In genomic region chr5:107936532-107936931, GRCh38 we compare ENCODE assay signal across 18 cellular contexts.
DNase-seq lines count a peak whose midpoint lies in the region; ATAC-seq, FAIRE-seq and TF ChIP-seq lines count a peak whose summit lies in the region.
"Had no signal": no experiment of that assay in that cellular context is flagged by ENCODE, and none has a peak within 500 bp of the region (broad histone marks: within the 10 kb centered on the region; RNA-seq: fewer than 3 reads in every experiment).

No MANE protein-coding gene starts in this region.

- H3K27me3 Mint-ChIP-seq in GM23338 (ENCODE audit: insufficient read depth, low read depth, poor library complexity) = peaks cover 2% of the 10 kb centered on the region
- no peaks in the 10 kb centered on the region for H3K27me3 Mint-ChIP-seq in H9 (ENCODE audit: low read depth)
- H3K27me3 Mint-ChIP-seq in endothelial cell (ENCODE audit: unreplicated experiment) = peaks cover 3% of the 10 kb centered on the region
- H3K27me3 Mint-ChIP-seq: CD4-positive, CD25-positive, alpha-beta regulatory T cell had no signal

- no peak for TF ChIP-seq CTCF in GM23338 (conservative IDR thresholded peaks at IDR 0.05; ENCODE audit: low read depth in 2 of 2)
- no peak for TF ChIP-seq CTCF in H9 (conservative IDR thresholded peaks at IDR 0.05)
- no peak for TF ChIP-seq CTCF in H1 (IDR thresholded peaks at IDR 0.05; ENCODE audit: control extremely low read depth in 1 of 3, insufficient read depth in 1 of 3, low read depth in 1 of 3, low read length in 3 of 3)
- TF ChIP-seq CTCF in neural cell (IDR thresholded peaks at IDR 0.05; ENCODE audit: poor library complexity, severe bottlenecking) = no peak
- TF ChIP-seq CTCF in omental fat pad (IDR thresholded peaks at IDR 0.05) = no peak
- no peak for TF ChIP-seq CTCF in endothelial cell (IDR thresholded peaks at IDR 0.05; ENCODE audit: unreplicated experiment)

- H3K14ac ChIP-seq in H9 (ENCODE audit: insufficient read depth, low read length) (no peak overlapping the region), H1 (ENCODE audit: insufficient read length) (no peak overlapping the region)

- no peak overlapping the region for H2BK12ac ChIP-seq in H9 (ENCODE audit: insufficient read length, low read depth, low read length)
- no peak overlapping the region for H2BK12ac ChIP-seq in H1 (ENCODE audit: low read depth, low read length)

- H3K4me3 Mint-ChIP-seq in GM23338 = no peak overlapping the region
- H3K4me3 Mint-ChIP-seq in H9 = no peak overlapping the region
- no peak overlapping the region for H3K4me3 Mint-ChIP-seq in endothelial cell (ENCODE audit: unreplicated experiment)
- H3K4me3 Mint-ChIP-seq: CD4-positive, CD25-positive, alpha-beta regulatory T cell had no signal

- H3K9me2 ChIP-seq in GM23338 (ENCODE audit: insufficient read depth) (no peaks in the 10 kb centered on the region), neural cell (ENCODE audit: insufficient read depth, low read length) (no peaks in the 10 kb centered on the region)

- FAIRE-seq in H1 (lab: Jason Lieb, UNC) = peak; percentile 42
- FAIRE-seq: A204.1, GM12892, GM18507 had no signal

- TF ChIP-seq RAD21 in H1 (IDR thresholded peaks at IDR 0.05 in 1 of 2, conservative IDR thresholded peaks at IDR 0.05 in 1 of 2; ENCODE audit: low read depth in 2 of 2, low read length in 2 of 2) (no peak), neural cell (conservative IDR thresholded peaks at IDR 0.05) (no peak)

- H3F3A ChIP-seq in GM23338 (replicated peaks; ENCODE audit: low read depth) = no peaks in the 10 kb centered on the region
- H3F3A ChIP-seq in neural cell (ENCODE audit: insufficient read depth, low read length, poor library complexity, severe bottlenecking) = no peaks in the 10 kb centered on the region

- H4K5ac ChIP-seq in H9 (ENCODE audit: insufficient read length, low read depth, low read length) (no peak overlapping the region), H1 (ENCODE audit: insufficient read length, low read depth, low read length) (no peak overlapping the region)

- CTCF ChIA-PET in H1 (lab: Charles Lee; ENCODE audit: partially characterized antibody) = no interaction called here

- H2BK15ac ChIP-seq in H9 (ENCODE audit: low read depth, low read length) = no peak overlapping the region
- H2BK15ac ChIP-seq in H1 (ENCODE audit: low read length) = no peak overlapping the region

- H3T11ph ChIP-seq in H9 (ENCODE audit: low read length) = no peak overlapping the region

- no peaks in the 10 kb centered on the region for H3K9me3 Mint-ChIP-seq in GM23338
- no peaks in the 10 kb centered on the region for H3K9me3 Mint-ChIP-seq in H9
- H3K9me3 Mint-ChIP-seq in endothelial cell (ENCODE audit: unreplicated experiment) = no peaks in the 10 kb centered on the region

- H3K56ac ChIP-seq in H9 (ENCODE audit: insufficient read length, low read depth, low read length) = no peak overlapping the region
- no peak overlapping the region for H3K56ac ChIP-seq in H1 (replicated peaks; ENCODE audit: insufficient read length, low read depth, low read length)

- H3K9me3 ChIP-seq in H9 (ENCODE audit: control insufficient read depth, low read depth, low read length) (no peaks in the 10 kb centered on the region), H1 (ENCODE audit: insufficient read depth in 2 of 2, low read depth in 1 of 2, low read length in 1 of 2) (no peaks in the 10 kb centered on the region), neural cell (ENCODE audit: low read length) (no peaks in the 10 kb centered on the region)
- H3K9me3 ChIP-seq: BE2C, Caco-2, HAP-1 had no signal

- H3K9ac ChIP-seq in H9 (ENCODE audit: extremely low read depth, insufficient read length, low read length) (no peak overlapping the region), H1 (replicated peaks in 1 of 4; ENCODE audit: extremely low read depth in 1 of 4, low read depth in 3 of 4, low read length in 3 of 4) (no peak overlapping the region), neural cell (ENCODE audit: low read length) (peak overlapping the region; percentile 43)

- H4K91ac ChIP-seq in H9 (ENCODE audit: insufficient read length, low read depth, low read length) (no peak overlapping the region), H1 (replicated peaks; ENCODE audit: insufficient read length, low read length) (no peak overlapping the region)

- H3K4me3 ChIP-seq in GM23338 (no peak overlapping the region), H1 (ENCODE audit: extremely low read depth in 1 of 4, insufficient read depth in 2 of 4, low read depth in 3 of 4, low read length in 4 of 4) (no peak overlapping the region), neural cell (ENCODE audit: low read length) (peak overlapping the region; percentile 35)
- H3K4me3 ChIP-seq: HAP-1 had no signal

- no CpG with 5 or more reads among the region's 1 CpG for WGBS in H9 (ENCODE audit: extremely low coverage, insufficient read length, low lambda C conversion rate)
- 78% methylated on average over 1 of the region's 1 CpG; no CpG with 5 or more reads in 1 of the 2 experiments for WGBS in H1 (ENCODE audit: extremely low coverage in 1 of 2, insufficient coverage in 1 of 2, insufficient read length in 1 of 2, insufficient replicate concordance in 2 of 2, low coverage in 1 of 2, low lambda C conversion rate in 2 of 2, missing lambda C conversion rate in 1 of 2), 2 experiments

- H4K8ac ChIP-seq in H9 (replicated peaks; ENCODE audit: insufficient read length, low read depth, low read length) (no peak overlapping the region), H1 (ENCODE audit: extremely low read depth, insufficient read depth, low read length) (no peak overlapping the region)

- no peak overlapping the region for H2BK120ac ChIP-seq in H9 (ENCODE audit: low read depth, low read length, poor library complexity, severe bottlenecking)
- no peak overlapping the region for H2BK120ac ChIP-seq in H1 (replicated peaks; ENCODE audit: low read depth, low read length)

- H3K36me3 ChIP-seq in GM23338 (ENCODE audit: insufficient read depth) (no peaks in the 10 kb centered on the region), H1 (ENCODE audit: control insufficient read depth in 2 of 4, insufficient read depth in 4 of 4, low read length in 3 of 4) (no peaks in the 10 kb centered on the region), neural cell (ENCODE audit: insufficient read depth, low read length) (no peaks in the 10 kb centered on the region)
- H3K36me3 ChIP-seq: BE2C, HAP-1 had no signal

- H3K4me1 ChIP-seq in GM23338 (ENCODE audit: insufficient read depth) = peaks cover 48% of the 10 kb centered on the region
- peaks cover 2% of the 10 kb centered on the region; the same call in 1 of the 2 replicates for H3K4me1 ChIP-seq in H9 (ENCODE audit: insufficient read depth, low read length)
- peaks cover 0 to 22% (median 9%) of the 10 kb centered on the region in 4 experiments; a peak in 3 of 7 replicates for H3K4me1 ChIP-seq in H1 (replicated peaks in 1 of 4; ENCODE audit: control insufficient read depth in 3 of 4, insufficient read depth in 4 of 4, low read length in 3 of 4)

- H3K4me2 ChIP-seq in GM23338 = no peak overlapping the region
- no peak overlapping the region for H3K4me2 ChIP-seq in H9 (ENCODE audit: insufficient read depth, insufficient read length, low read length)
- no peak overlapping the region for H3K4me2 ChIP-seq in H1 (ENCODE audit: insufficient read depth in 1 of 2, low read depth in 2 of 2, low read length in 2 of 2)
- peak overlapping the region; percentile 27 for H3K4me2 ChIP-seq in neural cell (ENCODE audit: low read length)

- H3K36me3 Mint-ChIP-seq in GM23338 (ENCODE audit: low read depth) = no peaks in the 10 kb centered on the region
- no peaks in the 10 kb centered on the region for H3K36me3 Mint-ChIP-seq in H9 (ENCODE audit: insufficient read depth in 1 of 3, low read depth in 3 of 3)
- H3K36me3 Mint-ChIP-seq in endothelial cell (ENCODE audit: low read depth, unreplicated experiment) = no peaks in the 10 kb centered on the region

- no peak overlapping the region for H2AFZ ChIP-seq in GM23338
- H2AFZ ChIP-seq in H9 (ENCODE audit: low read length) = no peak overlapping the region
- no peak overlapping the region for H2AFZ ChIP-seq in H1 (ENCODE audit: low read length)
- no peak overlapping the region for H2AFZ ChIP-seq in neural cell (ENCODE audit: low read depth, low read length)

- POLR2A ChIA-PET in H1 (lab: Charles Lee; ENCODE audit: partially characterized antibody) = no interaction called here

- ATAC-seq in GM23338 (no peak; the same call in 2 of the 3 replicates), omental fat pad (ENCODE audit: low FRiP score) (no peak), GM18511 (IDR thresholded peaks at IDR 0.05; ENCODE audit: unreplicated experiment) (no peak)

- H3K27ac Mint-ChIP-seq in GM23338 (peak overlapping the region; percentile 19; the same call in 1 of the 2 replicates), H9 (peak overlapping the region; percentile 9 to 67 (median 16); a peak in 5 of 7 replicates), endothelial cell (ENCODE audit: unreplicated experiment) (no peak overlapping the region)
- H3K27ac Mint-ChIP-seq: CD4-positive, CD25-positive, alpha-beta regulatory T cell had no signal

- no peak for TF ChIP-seq EP300 in H1 (IDR thresholded peaks at IDR 0.05; ENCODE audit: borderline replicate concordance in 1 of 2, low read depth in 2 of 2, low read length in 2 of 2)
- no peak for TF ChIP-seq EP300 in neural cell (conservative IDR thresholded peaks at IDR 0.05; ENCODE audit: poor library complexity, severe bottlenecking)

- DNase-seq in GM23338 (ENCODE audit: low spot score) = no peak
- no peak for DNase-seq in H9
- no peak for DNase-seq in H1 (ENCODE audit: low read depth in 1 of 2, low spot score in 2 of 2)
- no peak for DNase-seq in omental fat pad (ENCODE audit: low spot score)
- no peak for DNase-seq in mucosa of gallbladder (ENCODE audit: low spot score)
- no peak for DNase-seq in endothelial cell (ENCODE audit: low spot score)
- DNase-seq: ACHN; BE2C; C1 segment of cervical spinal cord; Caco-2; CD4-positive, CD25-positive, alpha-beta regulatory T cell; GOT3 had no signal

- H3K79me2 ChIP-seq in GM23338 (replicated peaks; ENCODE audit: insufficient read depth) = no peaks in the 10 kb centered on the region
- no peaks in the 10 kb centered on the region for H3K79me2 ChIP-seq in H9 (ENCODE audit: insufficient read depth, low read length)
- H3K79me2 ChIP-seq in H1 (ENCODE audit: control insufficient read depth in 1 of 2, insufficient read depth in 2 of 2, low read length in 2 of 2) = no peaks in the 10 kb centered on the region
- H3K79me2 ChIP-seq in neural cell (replicated peaks; ENCODE audit: insufficient read depth, low read length) = no peaks in the 10 kb centered on the region

- H2AK5ac ChIP-seq in H9 (ENCODE audit: insufficient read length, low read length) = no peak overlapping the region
- no peak overlapping the region for H2AK5ac ChIP-seq in H1 (ENCODE audit: low read depth, low read length)

- H4K20me1 ChIP-seq in GM23338 (replicated peaks; ENCODE audit: insufficient read depth) (no peaks in the 10 kb centered on the region), H9 (ENCODE audit: control insufficient read depth, insufficient read depth, insufficient read length) (no peaks in the 10 kb centered on the region), H1 (replicated peaks in 1 of 2; ENCODE audit: control insufficient read depth in 1 of 2, insufficient read depth in 2 of 2, low read length in 2 of 2) (no peaks in the 10 kb centered on the region), neural cell (ENCODE audit: insufficient read depth) (no peaks in the 10 kb centered on the region)

- H3K79me1 ChIP-seq in H9 (ENCODE audit: insufficient read depth, low read depth, low read length, poor library complexity, severe bottlenecking) (no peaks in the 10 kb centered on the region), H1 (ENCODE audit: low read depth, low read length) (no peaks in the 10 kb centered on the region)

- H3K23me2 ChIP-seq in H9 (ENCODE audit: insufficient read length, low read depth, low read length, poor library complexity, severe bottlenecking) (no peaks in the 10 kb centered on the region), H1 (ENCODE audit: low read depth, low read length) (no peaks in the 10 kb centered on the region)

- no peak overlapping the region for H3K23ac ChIP-seq in H9 (ENCODE audit: insufficient read length, low read depth, low read length)
- no peak overlapping the region for H3K23ac ChIP-seq in H1 (ENCODE audit: insufficient read length)

- H2BK20ac ChIP-seq in H9 (ENCODE audit: low read depth, low read length, poor library complexity, severe bottlenecking) = no peak overlapping the region
- H2BK20ac ChIP-seq in H1 (ENCODE audit: low read length) = no peak overlapping the region

- no peak for TF ChIP-seq POLR2A in H1 (IDR thresholded peaks at IDR 0.05; ENCODE audit: control extremely low read depth in 1 of 2, low read depth in 2 of 2, low read length in 2 of 2)

- H3K4me1 Mint-ChIP-seq in GM23338 = peaks cover 41% of the 10 kb centered on the region
- H3K4me1 Mint-ChIP-seq in H9 = peaks cover 51 to 61% of the 10 kb centered on the region in 2 experiments
- peaks cover 4% of the 10 kb centered on the region for H3K4me1 Mint-ChIP-seq in endothelial cell (ENCODE audit: unreplicated experiment)

- H3K18ac ChIP-seq in H9 (ENCODE audit: insufficient read length, low read depth, low read length) (no peak overlapping the region), H1 (ENCODE audit: extremely low read depth, low read length) (no peak overlapping the region)

- no peaks in the 10 kb centered on the region for H3K27me3 ChIP-seq in GM23338 (ENCODE audit: insufficient read depth)
- H3K27me3 ChIP-seq in H9 (ENCODE audit: insufficient read depth, low read length) = no peaks in the 10 kb centered on the region
- H3K27me3 ChIP-seq in H1 (replicated peaks in 1 of 4; ENCODE audit: control insufficient read depth in 3 of 4, extremely low read depth in 1 of 4, insufficient read depth in 3 of 4, low read length in 3 of 4) = no peaks in the 10 kb centered on the region
- no peaks in the 10 kb centered on the region for H3K27me3 ChIP-seq in neural cell (ENCODE audit: insufficient read depth, low read depth, low read length)
- H3K27me3 ChIP-seq: BE2C had no signal

- H2BK5ac ChIP-seq in H9 (ENCODE audit: insufficient read length, low read length) (no peak overlapping the region), H1 (ENCODE audit: low read depth, low read length) (no peak overlapping the region)

- no peak overlapping the region for H3K4ac ChIP-seq in H9 (ENCODE audit: low read depth, low read length)
- no peak overlapping the region for H3K4ac ChIP-seq in H1 (replicated peaks; ENCODE audit: insufficient read length, low read depth, low read length)

- H3K27ac ChIP-seq in GM23338 (ENCODE audit: low read depth) (0 out of 2 replicates have a peak overlapping the region, but pooled peaks have one; percentile 1), H9 (ENCODE audit: insufficient read length, low read depth, low read length) (no peak overlapping the region), H1 (ENCODE audit: low read depth, low read length) (no peak overlapping the region), neural cell (ENCODE audit: low read length) (peak overlapping the region; percentile 84)

Comparison
In these comparisons a context has a peak if more than half of its experiments do, and no peak if none do; other contexts are left out.
1. H3K27ac ChIP-seq: peak in GM23338 (single experiment) and neural cell (single experiment); none in H9 (single experiment) and H1 (single experiment).